9 cellular contexts compared by ENCODE assay signal in the genomic region with DNA sequence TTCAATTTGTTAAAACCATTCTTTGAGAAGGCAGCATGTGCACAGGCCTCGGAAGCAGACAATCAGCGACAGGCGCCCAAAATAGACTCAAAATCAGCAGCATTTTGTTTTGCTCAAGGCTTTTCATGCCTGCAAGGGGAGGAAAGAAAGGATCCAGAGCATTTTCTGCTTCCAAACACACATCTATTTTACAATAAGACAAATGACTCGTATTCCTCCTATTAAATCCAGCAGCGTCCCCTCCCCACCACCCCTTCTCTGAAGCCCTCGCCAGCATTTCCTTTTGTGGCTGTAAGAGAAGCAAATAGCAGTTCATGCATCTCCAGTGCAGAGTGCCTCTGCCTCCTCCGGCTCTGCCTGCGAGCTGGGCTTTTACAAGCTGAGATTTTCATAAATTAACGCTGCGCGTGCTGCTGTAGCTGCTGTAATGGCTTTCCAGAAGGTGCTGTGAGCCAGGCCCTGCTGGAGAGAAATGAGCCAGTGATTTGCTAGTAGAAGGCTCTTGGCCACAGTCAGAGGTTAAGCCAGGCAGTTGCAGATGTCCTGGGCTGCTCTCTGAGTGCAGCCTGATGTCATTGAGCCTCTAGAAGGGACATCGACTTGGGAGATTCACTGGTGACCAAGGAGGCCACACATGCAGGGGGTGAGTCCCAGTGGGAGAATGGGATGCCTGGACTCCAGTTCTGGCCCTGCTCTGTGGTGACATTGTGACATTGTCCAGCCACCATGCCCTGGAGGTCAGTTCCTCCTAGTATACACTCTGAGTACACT.
DNase-seq lines count a peak whose midpoint lies in the region; ATAC-seq, FAIRE-seq and TF ChIP-seq lines count a peak whose summit lies in the region.
"Had no signal": no experiment of that assay in that cellular context is flagged by ENCODE, and none has a peak within 500 bp of the region (broad histone marks: within the 10 kb centered on the region; RNA-seq: fewer than 3 reads in every experiment).

No MANE protein-coding gene starts in this region.

- H3K36me3 ChIP-seq in GM23338 (ENCODE audit: insufficient read depth) (no peaks in the 10 kb centered on the region), bronchial epithelial cell (ENCODE audit: control insufficient read depth, insufficient read depth, low read length) (no peaks in the 10 kb centered on the region), smooth muscle cell (ENCODE audit: low read depth) (no peaks in the 10 kb centered on the region)

- H3K9me2 ChIP-seq in GM23338 (ENCODE audit: insufficient read depth): no peaks in the 10 kb centered on the region

- H3K4me1 Mint-ChIP-seq in GM23338: peaks cover 8% of the 10 kb centered on the region; the same call in 2 of the 3 replicates

- H3K9me3 Mint-ChIP-seq in GM23338: no peaks in the 10 kb centered on the region

- no peak for DNase-seq in GM23338 (ENCODE audit: low spot score)
- DNase-seq in bronchial epithelial cell (ENCODE audit: low read depth): no peak
- DNase-seq in smooth muscle cell (lab: John Stamatoyannopoulos, UW; ENCODE audit: unreplicated experiment): peak; percentile 29
- no peak for DNase-seq in GM12892 (ENCODE audit: insufficient read length)
- DNase-seq in D341Med (ENCODE audit: low spot score): no peak
- no peak for DNase-seq in D721Med (ENCODE audit: insufficient read length, low spot score)
- no peak for DNase-seq in T-helper 1 cell
- DNase-seq: activated CD8-positive, alpha-beta memory T cell treated with anti-CD3 and anti-CD28 coated beads for 24 hours had no signal

- H3F3A ChIP-seq in GM23338 (replicated peaks; ENCODE audit: low read depth): no peaks in the 10 kb centered on the region
- H3F3A ChIP-seq in smooth muscle cell (ENCODE audit: low read depth): no peaks in the 10 kb centered on the region

- H3K27ac ChIP-seq in GM23338 (ENCODE audit: low read depth) (no peak overlapping the region), layer of hippocampus (ENCODE audit: low read depth, low read length) (peak overlapping the region; percentile 54), smooth muscle cell (ENCODE audit: low read depth) (peak overlapping the region; percentile 26)

- no peak overlapping the region for H3K4me3 ChIP-seq in GM23338
- no peak overlapping the region for H3K4me3 ChIP-seq in bronchial epithelial cell (ENCODE audit: low read depth, low read length)
- no peak overlapping the region for H3K4me3 ChIP-seq in smooth muscle cell

- H3K4me2 ChIP-seq in GM23338: no peak overlapping the region
- peak overlapping the region; percentile 51 for H3K4me2 ChIP-seq in smooth muscle cell

- no peaks in the 10 kb centered on the region for H3K9me3 ChIP-seq in smooth muscle cell (replicated peaks; ENCODE audit: low read depth)

- peak; percentile 31; the same call in 1 of the 3 replicates for ATAC-seq in GM23338

- no peak for TF ChIP-seq POLR2A in GM12892 (IDR thresholded peaks at IDR 0.05; ENCODE audit: low read depth, low read length)

- H3K36me3 Mint-ChIP-seq in GM23338 (ENCODE audit: low read depth): no peaks in the 10 kb centered on the region

- no peak overlapping the region for H3K9ac ChIP-seq in smooth muscle cell (ENCODE audit: low read depth)

- H3K27me3 Mint-ChIP-seq in GM23338 (ENCODE audit: insufficient read depth, low read depth, poor library complexity): peaks cover 2% of the 10 kb centered on the region

- H3K79me2 ChIP-seq in GM23338 (replicated peaks; ENCODE audit: insufficient read depth): no peaks in the 10 kb centered on the region
- no peaks in the 10 kb centered on the region for H3K79me2 ChIP-seq in smooth muscle cell (ENCODE audit: low read depth)

- 20% methylated on average over 12 of the region's 12 CpGs for WGBS in smooth muscle cell (ENCODE audit: low lambda C conversion rate)

- no peak for TF ChIP-seq CTCF in GM23338 (conservative IDR thresholded peaks at IDR 0.05; ENCODE audit: low read depth in 2 of 2)
- no peak for TF ChIP-seq CTCF in bronchial epithelial cell (IDR thresholded peaks at IDR 0.05; ENCODE audit: insufficient read depth, low read length, severe bottlenecking)
- no peak for TF ChIP-seq CTCF in smooth muscle cell (IDR thresholded peaks at IDR 0.05; ENCODE audit: borderline replicate concordance, insufficient read depth, poor library complexity, severe bottlenecking)
- TF ChIP-seq CTCF in D721Med (IDR thresholded peaks at IDR 0.05; ENCODE audit: insufficient read depth, missing control alignments): no peak

- peak; percentile 55 for FAIRE-seq in bronchial epithelial cell (lab: Jason Lieb, UNC)
- FAIRE-seq in GM12892 (lab: Jason Lieb, UNC): no peak
- FAIRE-seq in D721Med (lab: Jason Lieb, UNC): no peak

- H3K4me3 Mint-ChIP-seq in GM23338: no peak overlapping the region

- H3K27me3 ChIP-seq in GM23338 (ENCODE audit: insufficient read depth) (no peaks in the 10 kb centered on the region), bronchial epithelial cell (ENCODE audit: control insufficient read depth, insufficient read depth, low read length) (peaks cover 3% of the 10 kb centered on the region), layer of hippocampus (ENCODE audit: control insufficient read depth, insufficient read depth, low read length) (no peaks in the 10 kb centered on the region), smooth muscle cell (ENCODE audit: low read depth) (no peaks in the 10 kb centered on the region)

- no peaks in the 10 kb centered on the region for H3K4me1 ChIP-seq in GM23338 (ENCODE audit: insufficient read depth)
- H3K4me1 ChIP-seq in smooth muscle cell (ENCODE audit: low read depth): peaks cover 18% of the 10 kb centered on the region

- H2AFZ ChIP-seq in GM23338 (peak overlapping the region; percentile 99), smooth muscle cell (ENCODE audit: low read depth) (peak overlapping the region; percentile 46)

- H3K27ac Mint-ChIP-seq in GM23338: no peak overlapping the region

- H4K20me1 ChIP-seq in GM23338 (replicated peaks; ENCODE audit: insufficient read depth) (no peaks in the 10 kb centered on the region), smooth muscle cell (ENCODE audit: low read depth) (no peaks in the 10 kb centered on the region)

TF ChIP-seq in GM23338, 12 proteins besides CTCF, POLR2A, EP300 and RAD21:
- TF ChIP-seq CREB1 (CRISPR knock-in tag; IDR thresholded peaks at IDR 0.05; ENCODE audit: low read depth): no peak
